Comparison of ENCODE assay signal across 1 cellular context in the genomic region with DNA sequence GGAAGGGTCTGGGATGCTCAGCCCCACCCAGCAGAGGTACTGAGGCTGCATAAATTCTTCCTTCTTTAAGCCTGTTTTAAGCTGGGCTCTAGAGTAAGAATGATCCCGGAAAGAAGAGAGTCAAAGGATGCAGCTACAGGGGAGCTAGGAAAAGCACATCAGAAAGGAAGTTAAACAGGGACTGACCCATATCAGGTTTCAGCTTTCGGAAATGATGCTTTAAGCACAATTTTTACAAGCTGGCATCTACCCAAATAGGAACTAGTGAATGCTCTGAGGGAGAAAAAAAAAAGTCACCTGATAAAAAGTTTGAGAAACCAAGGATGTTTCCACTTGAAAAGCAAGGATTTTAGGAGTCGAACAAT.
TF ChIP-seq lines count a peak whose summit lies in the region.

No MANE protein-coding gene starts in this region.

TF ChIP-seq in WTC11, 78 proteins besides CTCF, POLR2A, EP300 and RAD21 (continued from another document):
- TF ChIP-seq, protein P1, sequence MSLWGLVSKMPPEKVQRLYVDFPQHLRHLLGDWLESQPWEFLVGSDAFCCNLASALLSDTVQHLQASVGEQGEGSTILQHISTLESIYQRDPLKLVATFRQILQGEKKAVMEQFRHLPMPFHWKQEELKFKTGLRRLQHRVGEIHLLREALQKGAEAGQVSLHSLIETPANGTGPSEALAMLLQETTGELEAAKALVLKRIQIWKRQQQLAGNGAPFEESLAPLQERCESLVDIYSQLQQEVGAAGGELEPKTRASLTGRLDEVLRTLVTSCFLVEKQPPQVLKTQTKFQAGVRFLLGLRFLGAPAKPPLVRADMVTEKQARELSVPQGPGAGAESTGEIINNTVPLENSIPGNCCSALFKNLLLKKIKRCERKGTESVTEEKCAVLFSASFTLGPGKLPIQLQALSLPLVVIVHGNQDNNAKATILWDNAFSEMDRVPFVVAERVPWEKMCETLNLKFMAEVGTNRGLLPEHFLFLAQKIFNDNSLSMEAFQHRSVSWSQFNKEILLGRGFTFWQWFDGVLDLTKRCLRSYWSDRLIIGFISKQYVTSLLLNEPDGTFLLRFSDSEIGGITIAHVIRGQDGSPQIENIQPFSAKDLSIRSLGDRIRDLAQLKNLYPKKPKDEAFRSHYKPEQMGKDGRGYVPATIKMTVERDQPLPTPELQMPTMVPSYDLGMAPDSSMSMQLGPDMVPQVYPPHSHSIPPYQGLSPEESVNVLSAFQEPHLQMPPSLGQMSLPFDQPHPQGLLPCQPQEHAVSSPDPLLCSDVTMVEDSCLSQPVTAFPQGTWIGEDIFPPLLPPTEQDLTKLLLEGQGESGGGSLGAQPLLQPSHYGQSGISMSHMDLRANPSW (CRISPR knock-in tag; conservative IDR thresholded peaks at IDR 0.05; ENCODE audit: low read depth), result no peak
- TF ChIP-seq CBFB (CRISPR knock-in tag; IDR thresholded peaks at IDR 0.05; ENCODE audit: low read depth) (no peak), ZNF396 (CRISPR knock-in tag; IDR thresholded peaks at IDR 0.05; ENCODE audit: borderline replicate concordance) (no peak), IRF2 (CRISPR knock-in tag; IDR thresholded peaks at IDR 0.05; ENCODE audit: borderline replicate concordance, low read depth) (no peak), CREB1 (CRISPR knock-in tag; IDR thresholded peaks at IDR 0.05) (no peak)
- TF ChIP-seq, protein P2, sequence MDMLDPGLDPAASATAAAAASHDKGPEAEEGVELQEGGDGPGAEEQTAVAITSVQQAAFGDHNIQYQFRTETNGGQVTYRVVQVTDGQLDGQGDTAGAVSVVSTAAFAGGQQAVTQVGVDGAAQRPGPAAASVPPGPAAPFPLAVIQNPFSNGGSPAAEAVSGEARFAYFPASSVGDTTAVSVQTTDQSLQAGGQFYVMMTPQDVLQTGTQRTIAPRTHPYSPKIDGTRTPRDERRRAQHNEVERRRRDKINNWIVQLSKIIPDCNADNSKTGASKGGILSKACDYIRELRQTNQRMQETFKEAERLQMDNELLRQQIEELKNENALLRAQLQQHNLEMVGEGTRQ (CRISPR knock-in tag; IDR thresholded peaks at IDR 0.05), result no peak
- TF ChIP-seq, protein P3, sequence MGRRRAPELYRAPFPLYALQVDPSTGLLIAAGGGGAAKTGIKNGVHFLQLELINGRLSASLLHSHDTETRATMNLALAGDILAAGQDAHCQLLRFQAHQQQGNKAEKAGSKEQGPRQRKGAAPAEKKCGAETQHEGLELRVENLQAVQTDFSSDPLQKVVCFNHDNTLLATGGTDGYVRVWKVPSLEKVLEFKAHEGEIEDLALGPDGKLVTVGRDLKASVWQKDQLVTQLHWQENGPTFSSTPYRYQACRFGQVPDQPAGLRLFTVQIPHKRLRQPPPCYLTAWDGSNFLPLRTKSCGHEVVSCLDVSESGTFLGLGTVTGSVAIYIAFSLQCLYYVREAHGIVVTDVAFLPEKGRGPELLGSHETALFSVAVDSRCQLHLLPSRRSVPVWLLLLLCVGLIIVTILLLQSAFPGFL (CRISPR knock-in tag; IDR thresholded peaks at IDR 0.05; ENCODE audit: borderline replicate concordance), result no peak
TF ChIP-seq in WTC11: peak in this region for 0.
